ENCODE assay signal across 10 cellular contexts in genomic region chr10:96556003-96556402, GRCh38. TPM values are rescaled to one million over a fixed set of nuclear protein-coding genes. Genes with fewer than 3 reads are reported as not detected.
A peak's percentile ranks its signal among the peaks of the same experiment; 100 is the strongest.
DNase-seq lines count a peak whose midpoint lies in the region; ATAC-seq, FAIRE-seq and TF ChIP-seq lines count a peak whose summit lies in the region.
"Had no signal": no experiment of that assay in that cellular context is flagged by ENCODE, and none has a peak within 500 bp of the region (broad histone marks: within the 10 kb centered on the region; RNA-seq: fewer than 3 reads in every experiment).

No MANE protein-coding gene starts in this region.

- no peaks in the 10 kb centered on the region for H3K9me3 ChIP-seq in right cardiac atrium (ENCODE audit: control insufficient read depth, low read length)
- no peaks in the 10 kb centered on the region for H3K9me3 ChIP-seq in uterus

- TF ChIP-seq CTCF in uterus (IDR thresholded peaks at IDR 0.05): peak in 3 of 4 experiments; percentile 9 to 25 (median 17)

- TF ChIP-seq POLR2A in uterus (IDR thresholded peaks at IDR 0.05): no peak

- no peaks in the 10 kb centered on the region for H3K36me3 ChIP-seq in uterus

- ATAC-seq in Right ventricle myocardium superior (ENCODE audit: poor library complexity) (peak; percentile 70), right cardiac atrium (no peak), GM21367 (IDR thresholded peaks at IDR 0.05; ENCODE audit: unreplicated experiment) (no peak)

- peak; percentile 62 for FAIRE-seq in RCC 7860 (lab: Jason Lieb, UNC)
- FAIRE-seq: GM12891 had no signal

- intact Hi-C loops in Right ventricle myocardium superior (cut with DNase I) (loop anchor here (10.0 kb wide), 1 partner anchor 161 kb away; no protein-coding TSS in a partner anchor), right cardiac atrium (cut with DNase I) (no loop called here), uterus (cut with DNase I; ENCODE audit: low total_unique reads) (no loop called here)

- no peaks in the 10 kb centered on the region for H3K4me1 ChIP-seq in right cardiac atrium (ENCODE audit: control insufficient read depth, insufficient read depth, low read length)
- no peaks in the 10 kb centered on the region for H3K4me1 ChIP-seq in uterus

- H3K27me3 ChIP-seq in right cardiac atrium (ENCODE audit: control insufficient read depth, insufficient read depth): no peaks in the 10 kb centered on the region
- no peaks in the 10 kb centered on the region for H3K27me3 ChIP-seq in uterus

- 75% methylated on average over 1 of the region's 1 CpG for WGBS in right cardiac atrium

- no peak overlapping the region for H3K27ac ChIP-seq in right cardiac atrium (ENCODE audit: low read length)
- H3K27ac ChIP-seq in uterus: no peak overlapping the region

- DNase-seq in Right ventricle myocardium superior: no peak
- no peak for DNase-seq in right cardiac atrium
- DNase-seq in RCC 7860 (ENCODE audit: low spot score): no peak
- DNase-seq in fibroblast of peridontal ligament (ENCODE audit: extremely low read depth): peak; percentile 18
- DNase-seq in uterus: no peak
- no peak for DNase-seq in stimulated activated naive CD4-positive, alpha-beta T cell (lab: John Stamatoyannopoulos, UW)
- no peak for DNase-seq in dedifferentiated amniotic fluid mesenchymal stem cell (ENCODE audit: extremely low spot score)
- DNase-seq: NCI-H524 treated with DMSO at 0.1 percent for 48 hours had no signal

- H3K4me3 ChIP-seq in right cardiac atrium (ENCODE audit: low read length) (no peak overlapping the region), uterus (no peak overlapping the region)

RNA-seq across cellular contexts. Expression of gene TM9SF3, which starts 30.8 kb away (rescaled TPM):
- total RNA-seq in Right ventricle myocardium superior (68.5 TPM), right cardiac atrium (10 to 100 TPM; 69.6 to 93.4 (median 87.4) TPM), uterus (100 to 1,000 TPM in 2 of 4 donors, 10 to 100 TPM in 2; 86.8 to 210 (median 113) TPM)
- polyA plus RNA-seq in right cardiac atrium: 24.4 TPM

RNA-seq across cellular contexts. Expression of gene TLL2, which starts 42.3 kb away (rescaled TPM):
- total RNA-seq in Right ventricle myocardium superior: 8.7 TPM
- 1 to 10 TPM; 1.4 to 5.2 (median 2.6) TPM for total RNA-seq in right cardiac atrium
- 1.9 TPM for polyA plus RNA-seq in right cardiac atrium
- total RNA-seq in uterus: 1 to 10 TPM in 1 of 4 donors, under 1 TPM in 1, not detected in 2; 0.67 to 1.1 TPM
